1 cellular context compared by ENCODE assay signal in genomic region chr7:91632948-91633519, GRCh38.
TF ChIP-seq lines count a peak whose summit lies in the region.

No MANE protein-coding gene starts in this region.

TF ChIP-seq in K562, 482 proteins besides CTCF, POLR2A, EP300 and RAD21 (continued from another document and continues in another):
- TF ChIP-seq THRA (IDR thresholded peaks at IDR 0.05) (no peak), HIVEP1 (CRISPR knock-in tag; IDR thresholded peaks at IDR 0.05) (no peak), ZNF133 (CRISPR knock-in tag; IDR thresholded peaks at IDR 0.05) (no peak), HDAC8 (tag; IDR thresholded peaks at IDR 0.05) (no peak), FOSL1 (tag; conservative IDR thresholded peaks at IDR 0.05) (peak; percentile 66), FOXK1 (CRISPR knock-in tag; IDR thresholded peaks at IDR 0.05; ENCODE audit: borderline replicate concordance) (no peak), ZNF584 (CRISPR knock-in tag; IDR thresholded peaks at IDR 0.05; ENCODE audit: low read depth) (no peak), SIRT6 (IDR thresholded peaks at IDR 0.05; ENCODE audit: low read depth, low read length) (no peak), ATF6 (CRISPR knock-in tag; IDR thresholded peaks at IDR 0.05) (no peak), KLF10 (CRISPR knock-in tag; IDR thresholded peaks at IDR 0.05) (no peak), SIN3B (IDR thresholded peaks at IDR 0.05; ENCODE audit: low read depth) (no peak), PTTG1 (tag; IDR thresholded peaks at IDR 0.05; ENCODE audit: low read depth) (no peak), ZKSCAN1 (IDR thresholded peaks at IDR 0.05; ENCODE audit: low read depth, low read length) (no peak), MTA1 (IDR thresholded peaks at IDR 0.05; ENCODE audit: borderline replicate concordance) (no peak; the same call in 1 of the 2 replicates), ZBTB5 (IDR thresholded peaks at IDR 0.05) (no peak), CREB5 (CRISPR knock-in tag; IDR thresholded peaks at IDR 0.05) (no peak), MCM2 (IDR thresholded peaks at IDR 0.05; ENCODE audit: low read depth) (no peak), GABPA (tag; conservative IDR thresholded peaks at IDR 0.05; ENCODE audit: low read depth) (no peak), CAMTA2 (CRISPR knock-in tag; conservative IDR thresholded peaks at IDR 0.05) (no peak), E2F8 (IDR thresholded peaks at IDR 0.05; ENCODE audit: low read depth, partially characterized antibody) (no peak), ZNF639 (CRISPR knock-in tag; conservative IDR thresholded peaks at IDR 0.05 in 1 of 2, IDR thresholded peaks at IDR 0.05 in 1 of 2) (peak in 1 of 2 experiments; percentile 36; a peak in 1 of 4 replicates), CBFA2T3 (IDR thresholded peaks at IDR 0.05) (peak; percentile 85), NFXL1 (CRISPR knock-in tag; IDR thresholded peaks at IDR 0.05) (no peak), ZNF507 (tag; conservative IDR thresholded peaks at IDR 0.05) (no peak), PHTF2 (CRISPR knock-in tag; IDR thresholded peaks at IDR 0.05) (no peak), ZBTB33 (CRISPR knock-in tag; IDR thresholded peaks at IDR 0.05) (no peak), MLX (CRISPR knock-in tag; conservative IDR thresholded peaks at IDR 0.05) (no peak), BRD4 (IDR thresholded peaks at IDR 0.05) (no peak), CUX1 (CRISPR knock-in tag; IDR thresholded peaks at IDR 0.05) (no peak), L3MBTL2 (IDR thresholded peaks at IDR 0.05) (0 out of 2 replicates have a peak, but pooled peaks have one; percentile 24), CLOCK (CRISPR knock-in tag; IDR thresholded peaks at IDR 0.05; ENCODE audit: borderline replicate concordance) (no peak), ZZZ3 (IDR thresholded peaks at IDR 0.05) (no peak), SRSF9 (IDR thresholded peaks at IDR 0.05; ENCODE audit: borderline replicate concordance, low read depth, low read length) (no peak), ZNF224 (CRISPR knock-in tag; IDR thresholded peaks at IDR 0.05) (no peak), ZNF696 (CRISPR knock-in tag; conservative IDR thresholded peaks at IDR 0.05) (no peak), ZNF57 (CRISPR knock-in tag; IDR thresholded peaks at IDR 0.05) (no peak), RBM15 (IDR thresholded peaks at IDR 0.05; ENCODE audit: insufficient read depth, low read length) (no peak), NR2F6 (CRISPR knock-in tag; IDR thresholded peaks at IDR 0.05) (no peak), BRCA1 (IDR thresholded peaks at IDR 0.05) (no peak), BRCA1 (CRISPR knock-in tag; IDR thresholded peaks at IDR 0.05) (no peak), ZNF780A (CRISPR knock-in tag; IDR thresholded peaks at IDR 0.05) (no peak)
